2 cellular contexts compared by ENCODE assay signal in the genomic region with DNA sequence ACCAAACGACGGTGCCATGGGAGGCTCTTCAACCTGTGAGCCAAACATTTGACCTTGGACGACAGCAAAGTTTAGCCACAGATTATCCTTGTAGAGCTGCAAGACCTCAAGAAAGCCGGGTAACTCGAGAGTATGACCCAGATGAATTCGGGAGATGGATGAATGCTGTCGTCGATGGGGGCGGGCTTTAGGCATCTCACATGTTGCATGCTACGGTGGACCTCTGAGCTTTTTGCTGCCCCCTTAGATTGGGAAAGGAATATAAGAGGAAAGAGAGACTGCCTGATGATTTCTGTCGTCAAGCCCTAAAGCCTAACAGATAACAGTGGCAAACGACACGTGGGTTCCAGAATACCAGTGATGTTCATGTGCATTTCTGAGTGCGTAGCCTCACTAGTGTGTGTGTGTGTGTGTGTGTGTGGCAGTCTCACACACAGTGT.
TF ChIP-seq lines count a peak whose summit lies in the region.

No MANE protein-coding gene starts in this region.

TF ChIP-seq in GM12891, 5 proteins besides CTCF, POLR2A, EP300 and RAD21 (continued from another document):
- no peak for TF ChIP-seq TAF1 (IDR thresholded peaks at IDR 0.05; ENCODE audit: low read depth, low read length)
- no peak for TF ChIP-seq POLR2AphosphoS5 (IDR thresholded peaks at IDR 0.05; ENCODE audit: low read depth, low read length)
- TF ChIP-seq PAX5 (IDR thresholded peaks at IDR 0.05; ENCODE audit: insufficient read depth, low read length, severe bottlenecking), result no peak
TF ChIP-seq in GM12891: peak in this region for 0.

TF ChIP-seq in K562, 482 proteins besides CTCF, POLR2A, EP300 and RAD21 (continued from another document and continues in another):
- TF ChIP-seq, protein P1, sequence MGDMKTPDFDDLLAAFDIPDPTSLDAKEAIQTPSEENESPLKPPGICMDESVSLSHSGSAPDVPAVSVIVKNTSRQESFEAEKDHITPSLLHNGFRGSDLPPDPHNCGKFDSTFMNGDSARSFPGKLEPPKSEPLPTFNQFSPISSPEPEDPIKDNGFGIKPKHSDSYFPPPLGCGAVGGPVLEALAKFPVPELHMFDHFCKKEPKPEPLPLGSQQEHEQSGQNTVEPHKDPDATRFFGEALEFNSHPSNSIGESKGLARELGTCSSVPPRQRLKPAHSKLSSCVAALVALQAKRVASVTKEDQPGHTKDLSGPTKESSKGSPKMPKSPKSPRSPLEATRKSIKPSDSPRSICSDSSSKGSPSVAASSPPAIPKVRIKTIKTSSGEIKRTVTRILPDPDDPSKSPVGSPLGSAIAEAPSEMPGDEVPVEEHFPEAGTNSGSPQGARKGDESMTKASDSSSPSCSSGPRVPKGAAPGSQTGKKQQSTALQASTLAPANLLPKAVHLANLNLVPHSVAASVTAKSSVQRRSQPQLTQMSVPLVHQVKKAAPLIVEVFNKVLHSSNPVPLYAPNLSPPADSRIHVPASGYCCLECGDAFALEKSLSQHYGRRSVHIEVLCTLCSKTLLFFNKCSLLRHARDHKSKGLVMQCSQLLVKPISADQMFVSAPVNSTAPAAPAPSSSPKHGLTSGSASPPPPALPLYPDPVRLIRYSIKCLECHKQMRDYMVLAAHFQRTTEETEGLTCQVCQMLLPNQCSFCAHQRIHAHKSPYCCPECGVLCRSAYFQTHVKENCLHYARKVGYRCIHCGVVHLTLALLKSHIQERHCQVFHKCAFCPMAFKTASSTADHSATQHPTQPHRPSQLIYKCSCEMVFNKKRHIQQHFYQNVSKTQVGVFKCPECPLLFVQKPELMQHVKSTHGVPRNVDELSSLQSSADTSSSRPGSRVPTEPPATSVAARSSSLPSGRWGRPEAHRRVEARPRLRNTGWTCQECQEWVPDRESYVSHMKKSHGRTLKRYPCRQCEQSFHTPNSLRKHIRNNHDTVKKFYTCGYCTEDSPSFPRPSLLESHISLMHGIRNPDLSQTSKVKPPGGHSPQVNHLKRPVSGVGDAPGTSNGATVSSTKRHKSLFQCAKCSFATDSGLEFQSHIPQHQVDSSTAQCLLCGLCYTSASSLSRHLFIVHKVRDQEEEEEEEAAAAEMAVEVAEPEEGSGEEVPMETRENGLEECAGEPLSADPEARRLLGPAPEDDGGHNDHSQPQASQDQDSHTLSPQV (IDR thresholded peaks at IDR 0.05), result 0 out of 2 replicates have a peak, but pooled peaks have one; percentile 10
- TF ChIP-seq THRAP3 (IDR thresholded peaks at IDR 0.05; ENCODE audit: borderline replicate concordance), result peak; percentile 34; the same call in 1 of the 2 replicates
- 0 out of 2 replicates have a peak, but pooled peaks have one; percentile 58 for TF ChIP-seq LCOR (CRISPR knock-in tag; IDR thresholded peaks at IDR 0.05)
- TF ChIP-seq, protein P2, sequence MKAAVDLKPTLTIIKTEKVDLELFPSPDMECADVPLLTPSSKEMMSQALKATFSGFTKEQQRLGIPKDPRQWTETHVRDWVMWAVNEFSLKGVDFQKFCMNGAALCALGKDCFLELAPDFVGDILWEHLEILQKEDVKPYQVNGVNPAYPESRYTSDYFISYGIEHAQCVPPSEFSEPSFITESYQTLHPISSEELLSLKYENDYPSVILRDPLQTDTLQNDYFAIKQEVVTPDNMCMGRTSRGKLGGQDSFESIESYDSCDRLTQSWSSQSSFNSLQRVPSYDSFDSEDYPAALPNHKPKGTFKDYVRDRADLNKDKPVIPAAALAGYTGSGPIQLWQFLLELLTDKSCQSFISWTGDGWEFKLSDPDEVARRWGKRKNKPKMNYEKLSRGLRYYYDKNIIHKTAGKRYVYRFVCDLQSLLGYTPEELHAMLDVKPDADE (conservative IDR thresholded peaks at IDR 0.05; ENCODE audit: control insufficient read depth, low read depth, low read length), result no peak
- TF ChIP-seq JUNB (CRISPR knock-in tag; conservative IDR thresholded peaks at IDR 0.05), result no peak
- 0 out of 2 replicates have a peak, but pooled peaks have one; percentile 6 for TF ChIP-seq NFIC (IDR thresholded peaks at IDR 0.05)
- TF ChIP-seq MYC (IDR thresholded peaks at IDR 0.05; ENCODE audit: low read depth, low read length), result no peak
- 0 out of 2 replicates have a peak, but pooled peaks have one; percentile 43 for TF ChIP-seq MYC (CRISPR knock-in tag; IDR thresholded peaks at IDR 0.05; ENCODE audit: borderline replicate concordance, low read depth)
- TF ChIP-seq HLTF (IDR thresholded peaks at IDR 0.05), result no peak
- no peak for TF ChIP-seq SP2 (IDR thresholded peaks at IDR 0.05; ENCODE audit: extremely low read depth, low read depth, low read length, poor library complexity, severe bottlenecking)
- TF ChIP-seq, protein P3, sequence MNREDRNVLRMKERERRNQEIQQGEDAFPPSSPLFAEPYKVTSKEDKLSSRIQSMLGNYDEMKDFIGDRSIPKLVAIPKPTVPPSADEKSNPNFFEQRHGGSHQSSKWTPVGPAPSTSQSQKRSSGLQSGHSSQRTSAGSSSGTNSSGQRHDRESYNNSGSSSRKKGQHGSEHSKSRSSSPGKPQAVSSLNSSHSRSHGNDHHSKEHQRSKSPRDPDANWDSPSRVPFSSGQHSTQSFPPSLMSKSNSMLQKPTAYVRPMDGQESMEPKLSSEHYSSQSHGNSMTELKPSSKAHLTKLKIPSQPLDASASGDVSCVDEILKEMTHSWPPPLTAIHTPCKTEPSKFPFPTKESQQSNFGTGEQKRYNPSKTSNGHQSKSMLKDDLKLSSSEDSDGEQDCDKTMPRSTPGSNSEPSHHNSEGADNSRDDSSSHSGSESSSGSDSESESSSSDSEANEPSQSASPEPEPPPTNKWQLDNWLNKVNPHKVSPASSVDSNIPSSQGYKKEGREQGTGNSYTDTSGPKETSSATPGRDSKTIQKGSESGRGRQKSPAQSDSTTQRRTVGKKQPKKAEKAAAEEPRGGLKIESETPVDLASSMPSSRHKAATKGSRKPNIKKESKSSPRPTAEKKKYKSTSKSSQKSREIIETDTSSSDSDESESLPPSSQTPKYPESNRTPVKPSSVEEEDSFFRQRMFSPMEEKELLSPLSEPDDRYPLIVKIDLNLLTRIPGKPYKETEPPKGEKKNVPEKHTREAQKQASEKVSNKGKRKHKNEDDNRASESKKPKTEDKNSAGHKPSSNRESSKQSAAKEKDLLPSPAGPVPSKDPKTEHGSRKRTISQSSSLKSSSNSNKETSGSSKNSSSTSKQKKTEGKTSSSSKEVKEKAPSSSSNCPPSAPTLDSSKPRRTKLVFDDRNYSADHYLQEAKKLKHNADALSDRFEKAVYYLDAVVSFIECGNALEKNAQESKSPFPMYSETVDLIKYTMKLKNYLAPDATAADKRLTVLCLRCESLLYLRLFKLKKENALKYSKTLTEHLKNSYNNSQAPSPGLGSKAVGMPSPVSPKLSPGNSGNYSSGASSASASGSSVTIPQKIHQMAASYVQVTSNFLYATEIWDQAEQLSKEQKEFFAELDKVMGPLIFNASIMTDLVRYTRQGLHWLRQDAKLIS (CRISPR knock-in tag; IDR thresholded peaks at IDR 0.05), result peak; percentile 33; the same call in 1 of the 2 replicates
- peak; percentile 73 for TF ChIP-seq NCOA6 (IDR thresholded peaks at IDR 0.05)
- TF ChIP-seq BRCA1 (IDR thresholded peaks at IDR 0.05), result no peak
- no peak for TF ChIP-seq BRCA1 (CRISPR knock-in tag; IDR thresholded peaks at IDR 0.05)
- peak; percentile 91 for TF ChIP-seq MGA (IDR thresholded peaks at IDR 0.05)
- TF ChIP-seq, protein P4, sequence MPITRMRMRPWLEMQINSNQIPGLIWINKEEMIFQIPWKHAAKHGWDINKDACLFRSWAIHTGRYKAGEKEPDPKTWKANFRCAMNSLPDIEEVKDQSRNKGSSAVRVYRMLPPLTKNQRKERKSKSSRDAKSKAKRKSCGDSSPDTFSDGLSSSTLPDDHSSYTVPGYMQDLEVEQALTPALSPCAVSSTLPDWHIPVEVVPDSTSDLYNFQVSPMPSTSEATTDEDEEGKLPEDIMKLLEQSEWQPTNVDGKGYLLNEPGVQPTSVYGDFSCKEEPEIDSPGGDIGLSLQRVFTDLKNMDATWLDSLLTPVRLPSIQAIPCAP (CRISPR knock-in tag; IDR thresholded peaks at IDR 0.05; ENCODE audit: borderline replicate concordance), result no peak
- 0 out of 2 replicates have a peak, but pooled peaks have one; percentile 6 for TF ChIP-seq KLF13 (tag; IDR thresholded peaks at IDR 0.05; ENCODE audit: borderline replicate concordance, low read depth)
- TF ChIP-seq, protein P5, sequence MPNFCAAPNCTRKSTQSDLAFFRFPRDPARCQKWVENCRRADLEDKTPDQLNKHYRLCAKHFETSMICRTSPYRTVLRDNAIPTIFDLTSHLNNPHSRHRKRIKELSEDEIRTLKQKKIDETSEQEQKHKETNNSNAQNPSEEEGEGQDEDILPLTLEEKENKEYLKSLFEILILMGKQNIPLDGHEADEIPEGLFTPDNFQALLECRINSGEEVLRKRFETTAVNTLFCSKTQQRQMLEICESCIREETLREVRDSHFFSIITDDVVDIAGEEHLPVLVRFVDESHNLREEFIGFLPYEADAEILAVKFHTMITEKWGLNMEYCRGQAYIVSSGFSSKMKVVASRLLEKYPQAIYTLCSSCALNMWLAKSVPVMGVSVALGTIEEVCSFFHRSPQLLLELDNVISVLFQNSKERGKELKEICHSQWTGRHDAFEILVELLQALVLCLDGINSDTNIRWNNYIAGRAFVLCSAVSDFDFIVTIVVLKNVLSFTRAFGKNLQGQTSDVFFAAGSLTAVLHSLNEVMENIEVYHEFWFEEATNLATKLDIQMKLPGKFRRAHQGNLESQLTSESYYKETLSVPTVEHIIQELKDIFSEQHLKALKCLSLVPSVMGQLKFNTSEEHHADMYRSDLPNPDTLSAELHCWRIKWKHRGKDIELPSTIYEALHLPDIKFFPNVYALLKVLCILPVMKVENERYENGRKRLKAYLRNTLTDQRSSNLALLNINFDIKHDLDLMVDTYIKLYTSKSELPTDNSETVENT (CRISPR knock-in tag; IDR thresholded peaks at IDR 0.05), result no peak
- 0 out of 2 replicates have a peak, but pooled peaks have one; percentile 27 for TF ChIP-seq DMBX1 (CRISPR knock-in tag; IDR thresholded peaks at IDR 0.05; ENCODE audit: borderline replicate concordance)
- no peak for TF ChIP-seq HDAC8 (tag; IDR thresholded peaks at IDR 0.05)
- TF ChIP-seq EP400 (IDR thresholded peaks at IDR 0.05), result peak; percentile 59
- peak; percentile 88; the same call in 1 of the 2 replicates for TF ChIP-seq KAT7 (CRISPR knock-in tag; IDR thresholded peaks at IDR 0.05; ENCODE audit: borderline replicate concordance)
- no peak for TF ChIP-seq ATF1 (CRISPR knock-in tag; IDR thresholded peaks at IDR 0.05)
- peak; percentile 59 for TF ChIP-seq ATF1 (tag; IDR thresholded peaks at IDR 0.05)
- TF ChIP-seq CREB1 (IDR thresholded peaks at IDR 0.05), result no peak
- TF ChIP-seq CREB1 (CRISPR knock-in tag; IDR thresholded peaks at IDR 0.05), result 0 out of 2 replicates have a peak, but pooled peaks have one; percentile 51
- 0 out of 2 replicates have a peak, but pooled peaks have one; percentile 20 for TF ChIP-seq DPF2 (IDR thresholded peaks at IDR 0.05)
